10 cellular contexts compared by ENCODE assay signal in genomic region chr15:60799885-60800728, GRCh38.
DNase-seq lines count a peak whose midpoint lies in the region; ATAC-seq lines count a peak whose summit lies in the region.
"Had no signal": no experiment of that assay in that cellular context is flagged by ENCODE, and none has a peak within 500 bp of the region (broad histone marks: within the 10 kb centered on the region; RNA-seq: fewer than 3 reads in every experiment).

No MANE protein-coding gene starts in this region.

- H3K4me1 ChIP-seq in subcutaneous abdominal adipose tissue (ENCODE audit: control insufficient read depth in 5 of 5, insufficient read depth in 5 of 5, low read length in 5 of 5): peaks cover 2 to 25% (median 11%) of the 10 kb centered on the region in 5 donors

- ATAC-seq in GM21717 (IDR thresholded peaks at IDR 0.05; ENCODE audit: unreplicated experiment) (no peak), GM21447 (IDR thresholded peaks at IDR 0.05; ENCODE audit: unreplicated experiment) (no peak)

- no peaks in the 10 kb centered on the region for H3K27me3 ChIP-seq in subcutaneous abdominal adipose tissue (ENCODE audit: control insufficient read depth in 5 of 5, insufficient read depth in 4 of 5, low read length in 5 of 5)

- H3K27ac ChIP-seq in subcutaneous abdominal adipose tissue (ENCODE audit: low read depth, low read length): peak overlapping the region; percentile 58

- DNase-seq in activated gamma-delta T cell treated with Interleukin-2 at 50 U/mL for 16 hours: peak; percentile 11
- DNase-seq in activated gamma-delta T cell (lab: John Stamatoyannopoulos, UW): no peak
- DNase-seq in activated naive CD4-positive, alpha-beta T cell treated with anti-CD3 and anti-CD28 coated beads, Interleukin-2, amount 50 U/mL, for 16 hours: peak; percentile 45
- DNase-seq in kidney tubule cell (ENCODE audit: low spot score): peak; percentile 45
- no peak for DNase-seq in HT-29 (ENCODE audit: low spot score)
- DNase-seq: anterior cingulate cortex, NCI-H526 treated with DMSO at 0.1 percent for 48 hours had no signal

- H3K9me3 ChIP-seq in subcutaneous abdominal adipose tissue (ENCODE audit: control insufficient read depth in 5 of 5, low read length in 5 of 5): no peaks in the 10 kb centered on the region

- H3K36me3 ChIP-seq in subcutaneous abdominal adipose tissue (ENCODE audit: control insufficient read depth in 5 of 5, insufficient read depth in 5 of 5, low read length in 5 of 5): no peaks in the 10 kb centered on the region

- no peak overlapping the region for H3K9ac ChIP-seq in subcutaneous abdominal adipose tissue (ENCODE audit: low read length in 5 of 5)

- no peak overlapping the region for H3K4me3 ChIP-seq in subcutaneous abdominal adipose tissue (ENCODE audit: low read depth in 1 of 5, low read length in 5 of 5)

Comparison
In these comparisons a context has a peak if more than half of its experiments do, and no peak if none do; other contexts are left out.
1. DNase-seq: peak in activated gamma-delta T cell treated with Interleukin-2 at 50 U/mL for 16 hours (single experiment), activated naive CD4-positive, alpha-beta T cell treated with anti-CD3 and anti-CD28 coated beads, Interleukin-2, amount 50 U/mL, for 16 hours (single experiment) and kidney tubule cell (single experiment); none in activated gamma-delta T cell (single experiment) and HT-29 (single experiment).